Comparison of ENCODE assay signal across 8 cellular contexts in the genomic region with DNA sequence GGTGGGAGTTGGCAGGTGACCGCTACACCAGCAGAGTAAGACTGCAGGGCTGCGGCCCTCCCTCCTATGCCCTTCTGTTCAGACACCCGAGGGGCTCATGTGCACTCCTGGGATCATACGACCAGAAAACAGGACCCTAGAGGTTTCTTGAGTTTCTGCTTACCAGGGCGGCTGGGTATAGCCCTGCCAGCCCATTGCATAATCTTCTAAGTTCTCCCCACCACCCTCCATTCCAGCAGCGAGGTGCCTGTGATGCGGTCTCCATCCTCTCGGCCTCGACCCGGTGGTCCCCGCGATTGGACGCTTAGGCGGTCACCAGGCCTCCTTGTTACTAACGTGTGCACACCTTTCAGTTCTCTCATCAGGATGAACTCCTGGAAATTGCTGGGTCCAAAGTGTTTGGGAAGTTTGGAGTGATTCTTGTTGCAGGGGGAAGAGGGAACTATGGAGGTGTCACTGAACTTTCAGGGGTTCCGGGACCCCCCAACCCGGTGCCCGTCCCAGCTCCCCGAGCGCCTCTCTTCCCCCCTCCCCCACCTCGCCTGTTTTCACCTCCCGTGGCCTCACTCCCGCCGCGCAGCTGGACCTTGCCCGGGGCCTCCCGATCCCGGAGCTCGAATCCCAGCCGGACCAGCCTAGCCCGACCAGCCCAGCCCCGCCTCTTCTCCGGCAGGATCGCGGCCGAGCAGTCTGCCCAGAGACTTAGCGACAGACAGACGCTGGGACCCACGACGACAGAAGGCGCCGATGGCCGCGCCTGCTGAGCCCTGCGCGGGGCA. TPM values are rescaled to one million over a fixed set of nuclear protein-coding genes. Genes with fewer than 3 reads are reported as not detected.
DNase-seq lines count a peak whose midpoint lies in the region; ATAC-seq and TF ChIP-seq lines count a peak whose summit lies in the region.
"Not testable (repeated sequence)": the region's sequence is repeated elsewhere in the genome, so short reads cannot be mapped to it uniquely, and the experiment has no call there.

No MANE protein-coding gene starts in this region.

- H3K4me2 ChIP-seq in GM23338: peak overlapping the region; percentile 57; the same call in 1 of the 2 replicates

- H3K27me3 Mint-ChIP-seq in GM23338 (ENCODE audit: insufficient read depth, low read depth, poor library complexity); activated naive CD8-positive, alpha-beta T cell treated with anti-CD3 and anti-CD28 coated beads, Interleukin-2, amount 10 ng/mL, durations not matched to agents 7 days and 5 days: not testable (repeated sequence)

- not testable (repeated sequence) for H3K9me3 ChIP-seq in esophagus muscularis mucosa, lower lobe of right lung, psoas muscle, suprapubic skin

- not testable (repeated sequence) for H3K4me1 ChIP-seq in GM23338 (ENCODE audit: insufficient read depth); esophagus muscularis mucosa; lower lobe of right lung; psoas muscle; suprapubic skin

- not testable (repeated sequence) for H3F3A ChIP-seq in GM23338 (replicated peaks; ENCODE audit: low read depth)

- DNase-seq in GM23338 (ENCODE audit: low spot score); activated naive CD8-positive, alpha-beta T cell treated with anti-CD3 and anti-CD28 coated beads, Interleukin-2, amount 10 ng/mL, durations not matched to agents 7 days and 5 days; esophagus muscularis mucosa (ENCODE audit: extremely low spot score); left ventricle myocardium superior; lower lobe of right lung; psoas muscle; suprapubic skin (ENCODE audit: low spot score in 2 of 2): not testable (repeated sequence)

- not testable (repeated sequence) for TF ChIP-seq POLR2A in esophagus muscularis mucosa (IDR thresholded peaks at IDR 0.05; ENCODE audit: low read depth); suprapubic skin (IDR thresholded peaks at IDR 0.05)

- not testable (repeated sequence) for H4K20me1 ChIP-seq in GM23338 (replicated peaks; ENCODE audit: insufficient read depth)

- 14% methylated on average over 11 of the region's 46 CpGs for WGBS in esophagus muscularis mucosa
- WGBS in psoas muscle, 3 donors: 9 to 29% (median 11%) methylated on average over 8 to 26 of the region's 46 CpGs
- WGBS in suprapubic skin: 17% methylated on average over 14 of the region's 46 CpGs

- not testable (repeated sequence) for H3K79me2 ChIP-seq in GM23338 (replicated peaks; ENCODE audit: insufficient read depth)

- H3K9me3 Mint-ChIP-seq in GM23338; activated naive CD8-positive, alpha-beta T cell treated with anti-CD3 and anti-CD28 coated beads, Interleukin-2, amount 10 ng/mL, durations not matched to agents 7 days and 5 days: not testable (repeated sequence)

- H3K27ac ChIP-seq in GM23338 (ENCODE audit: low read depth); esophagus muscularis mucosa (replicated peaks in 1 of 4); lower lobe of right lung; psoas muscle; suprapubic skin: not testable (repeated sequence)

- not testable (repeated sequence) for H3K27me3 ChIP-seq in GM23338 (ENCODE audit: insufficient read depth); esophagus muscularis mucosa; lower lobe of right lung (ENCODE audit: low read depth); psoas muscle (ENCODE audit: insufficient read depth in 3 of 3, low read length in 2 of 3); suprapubic skin

- peak overlapping the region; percentile 48; the same call in 2 of the 3 replicates for H3K4me3 Mint-ChIP-seq in GM23338
- not testable (repeated sequence) for H3K4me3 Mint-ChIP-seq in activated naive CD8-positive, alpha-beta T cell treated with anti-CD3 and anti-CD28 coated beads, Interleukin-2, amount 10 ng/mL, durations not matched to agents 7 days and 5 days

- H3K4me3 ChIP-seq in GM23338 (peak overlapping the region; percentile 49), esophagus muscularis mucosa (peak overlapping the region in 3 of 4 donors; percentile 24 to 45 (median 25)), lower lobe of right lung (peak overlapping the region; percentile 35), suprapubic skin (peak overlapping the region; percentile 20)
- H3K4me3 ChIP-seq in psoas muscle: not testable (repeated sequence)

- ATAC-seq in GM23338: peak; percentile 89
- ATAC-seq in SK-N-SH treated with all-trans-retinoic acid at 6 μM for 48 hours: peak; percentile 78
- peak; percentile 35 for ATAC-seq in activated naive CD8-positive, alpha-beta T cell treated with anti-CD3 and anti-CD28 coated beads, Interleukin-2, amount 10 ng/mL, durations not matched to agents 7 days and 5 days (ENCODE audit: low read depth)
- ATAC-seq in left ventricle myocardium superior: peak; percentile 68
- ATAC-seq in lower lobe of right lung: peak; percentile 82 to 89
- ATAC-seq in psoas muscle: peak in 3 of 4 donors; percentile 47 to 67 (median 48)

- TF ChIP-seq EP300 in esophagus muscularis mucosa (IDR thresholded peaks at IDR 0.05); suprapubic skin (IDR thresholded peaks at IDR 0.05): not testable (repeated sequence)

- intact Hi-C loops in esophagus muscularis mucosa (cut with DNase I); left ventricle myocardium superior (cut with micrococcal nuclease); lower lobe of right lung (cut with DNase I); psoas muscle (cut with DNase I): not testable (repeated sequence)

- H3K27ac Mint-ChIP-seq in GM23338; activated naive CD8-positive, alpha-beta T cell treated with anti-CD3 and anti-CD28 coated beads, Interleukin-2, amount 10 ng/mL, durations not matched to agents 7 days and 5 days: not testable (repeated sequence)

- not testable (repeated sequence) for H3K9me2 ChIP-seq in GM23338 (ENCODE audit: insufficient read depth)

- H3K36me3 Mint-ChIP-seq in GM23338 (ENCODE audit: low read depth); activated naive CD8-positive, alpha-beta T cell treated with anti-CD3 and anti-CD28 coated beads, Interleukin-2, amount 10 ng/mL, durations not matched to agents 7 days and 5 days: not testable (repeated sequence)

- not testable (repeated sequence) for H2AFZ ChIP-seq in GM23338

- H3K36me3 ChIP-seq in GM23338 (ENCODE audit: insufficient read depth); esophagus muscularis mucosa; lower lobe of right lung; psoas muscle (ENCODE audit: insufficient read depth in 1 of 2, low read depth in 1 of 2); suprapubic skin: not testable (repeated sequence)

- not testable (repeated sequence) for H3K4me1 Mint-ChIP-seq in GM23338; activated naive CD8-positive, alpha-beta T cell treated with anti-CD3 and anti-CD28 coated beads, Interleukin-2, amount 10 ng/mL, durations not matched to agents 7 days and 5 days

- POLR2A ChIA-PET in activated naive CD8-positive, alpha-beta T cell treated with anti-CD3 and anti-CD28 coated beads, Interleukin-2, amount 10 ng/mL, durations not matched to agents 7 days and 5 days (lab: Charles Lee): not testable (repeated sequence)

- TF ChIP-seq CTCF in GM23338 (conservative IDR thresholded peaks at IDR 0.05; ENCODE audit: low read depth in 2 of 2); esophagus muscularis mucosa (IDR thresholded peaks at IDR 0.05); lower lobe of right lung (IDR thresholded peaks at IDR 0.05); psoas muscle (IDR thresholded peaks at IDR 0.05); suprapubic skin (IDR thresholded peaks at IDR 0.05): not testable (repeated sequence)

RNA-seq across cellular contexts. Expression of a gene that starts 8.8 kb away (rescaled TPM):
- 77.9 and 95.6 TPM in 2 replicates for total RNA-seq in GM23338 (2014; rRNA removed; shearing (Covaris generic))
- polyA plus RNA-seq in GM23338 (2016; fragmentation: Nextera tagmentation; extraction: Ambion mirVana): 58.7 and 59.2 TPM in 2 replicates
- total RNA-seq in activated naive CD8-positive, alpha-beta T cell treated with anti-CD3 and anti-CD28 coated beads, Interleukin-2, amount 10 ng/mL, durations not matched to agents 7 days and 5 days: 10 to 100 TPM; 67.3 to 72.1 TPM
- 10 to 100 TPM; 50.4 to 91.6 (median 65.1) TPM for total RNA-seq in esophagus muscularis mucosa
- total RNA-seq in left ventricle myocardium superior: 180 TPM
- total RNA-seq in lower lobe of right lung: 118 TPM
- 100 to 1,000 TPM in 1 of 4 donors, 10 to 100 TPM in 3; 80.2 to 121 (median 91.2) TPM for total RNA-seq in psoas muscle
- polyA plus RNA-seq in psoas muscle: 100 to 1,000 TPM in 1 of 3 donors, 10 to 100 TPM in 2; 51.4 to 138 (median 69.3) TPM
- 10 to 100 TPM; 48.3 to 66.5 (median 58.8) TPM for total RNA-seq in suprapubic skin

Comparison
In these comparisons a context has a peak if more than half of its experiments do, and no peak if none do; other contexts are left out.
1. ATAC-seq: peak in every context shown above with its lines; median percentile 89 in GM23338; 86 in lower lobe of right lung; 78 in SK-N-SH treated with all-trans-retinoic acid at 6 μM for 48 hours; 68 in left ventricle myocardium superior; 48 in psoas muscle; 35 in activated naive CD8-positive, alpha-beta T cell treated with anti-CD3 and anti-CD28 coated beads, Interleukin-2, amount 10 ng/mL, durations not matched to agents 7 days and 5 days.